1 cellular context compared by ENCODE assay signal in the genomic region with DNA sequence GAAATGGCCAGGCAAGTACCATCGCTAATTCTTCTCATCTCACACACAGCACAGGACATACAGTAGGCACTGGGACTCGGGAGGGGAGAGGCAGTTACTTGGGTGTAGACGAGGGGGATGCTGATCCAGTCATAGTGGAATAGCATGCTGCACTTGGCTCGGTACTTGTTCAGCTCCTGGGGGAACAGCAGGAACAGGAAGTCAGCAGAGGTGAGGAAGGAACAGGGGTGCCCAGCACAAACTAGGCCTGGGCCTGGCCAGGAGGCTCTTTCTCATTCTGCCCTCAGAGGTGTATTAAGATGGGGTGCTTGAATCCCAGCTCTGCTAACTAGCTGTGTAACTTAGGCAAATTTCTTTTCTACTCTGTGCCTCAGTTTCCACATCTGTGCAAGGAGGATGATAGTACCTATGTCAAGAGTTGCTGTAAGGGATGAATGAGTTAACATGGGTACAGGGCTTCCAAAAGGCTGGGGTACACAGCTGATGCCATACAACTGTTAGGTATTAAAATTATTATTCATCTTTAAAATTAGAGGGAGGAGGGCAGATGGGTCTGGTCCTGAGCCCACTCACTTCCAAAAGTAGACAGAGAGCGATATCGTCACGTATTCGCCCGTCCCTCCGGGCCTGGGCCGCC.
A peak's percentile ranks its signal among the peaks of the same experiment; 100 is the strongest.
TF ChIP-seq lines count a peak whose summit lies in the region.

No MANE protein-coding gene starts in this region.

TF ChIP-seq in K562, 482 proteins besides CTCF, POLR2A, EP300 and RAD21:
- TF ChIP-seq ZC3H11A (IDR thresholded peaks at IDR 0.05; ENCODE audit: low read depth, low read length) (no peak), SPI1 (IDR thresholded peaks at IDR 0.05; ENCODE audit: borderline replicate concordance, low read depth, low read length) (0 out of 2 replicates have a peak, but pooled peaks have one; percentile 11), FOXA3 (CRISPR knock-in tag; conservative IDR thresholded peaks at IDR 0.05 in 1 of 2, IDR thresholded peaks at IDR 0.05 in 1 of 2) (0 out of 4 replicates have a peak, but pooled peaks of 1 of the 2 experiments have one; percentile 54), ZFX (CRISPR knock-in tag; IDR thresholded peaks at IDR 0.05) (0 out of 2 replicates have a peak, but pooled peaks have one; percentile 27), HNRNPLL (IDR thresholded peaks at IDR 0.05; ENCODE audit: low read depth, low read length, poor library complexity, severe bottlenecking) (no peak), RUNX1 (IDR thresholded peaks at IDR 0.05; ENCODE audit: low read depth) (no peak)
- TF ChIP-seq, protein P1, sequence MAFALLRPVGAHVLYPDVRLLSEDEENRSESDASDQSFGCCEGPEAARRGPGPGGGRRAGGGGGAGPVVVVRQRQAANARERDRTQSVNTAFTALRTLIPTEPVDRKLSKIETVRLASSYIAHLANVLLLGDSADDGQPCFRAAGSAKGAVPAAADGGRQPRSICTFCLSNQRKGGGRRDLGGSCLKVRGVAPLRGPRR (CRISPR knock-in tag; IDR thresholded peaks at IDR 0.05): no peak
